8 cellular contexts compared by ENCODE assay signal in genomic region chr10:26857991-26858706, GRCh38. TPM values are rescaled to one million over a fixed set of nuclear protein-coding genes. Genes with fewer than 3 reads are reported as not detected.
DNase-seq lines count a peak whose midpoint lies in the region; ATAC-seq and TF ChIP-seq lines count a peak whose summit lies in the region.

No MANE protein-coding gene starts in this region.

- H3K36me3 ChIP-seq in OCI-LY7 (ENCODE audit: insufficient read depth, low read length) (peaks cover 31% of the 10 kb centered on the region), transverse colon (no peaks in the 10 kb centered on the region)

- in situ Hi-C loops in transverse colon (cut with MboI; ENCODE audit: low pct_ligation_motif_present in 1 of 4, low pct_unique_long_range_greater_than_20kb in 1 of 4, low sequenced_read_pairs in 3 of 4) = loop anchor here in 2 of 4 donors (10.0 to 25.0 kb wide), 3 partner anchors 53 to 121 kb away; no protein-coding TSS in a partner anchor

- peak; percentile 21 for ATAC-seq in GM21619 (IDR thresholded peaks at IDR 0.05; ENCODE audit: unreplicated experiment)

- POLR2A ChIA-PET in OCI-LY7 (lab: Charles Lee) = interaction anchor here (0.6 to 1.0 kb wide), 5 partner anchors 16 to 105 kb away, joined by 3 to 6 read pairs (median 3); no protein-coding TSS in a partner anchor

- intact Hi-C loops in OCI-LY7 (cut with micrococcal nuclease; ENCODE audit: unreplicated experiment) (loop anchor here (1.0 to 5.0 kb wide), 4 partner anchors 15 to 421 kb away; partner anchors contain the start of gene APBB1IP), transverse colon (cut with DNase I; ENCODE audit: low total_unique reads) (no loop called here)

- no peak for TF ChIP-seq POLR2A in transverse colon (IDR thresholded peaks at IDR 0.05)

- no TSS peak for BruUV-seq in OCI-LY7 (replicated peaks; lab: Mats Ljungman, UMichigan)

- CTCF ChIA-PET in OCI-LY7 (lab: Charles Lee; ENCODE audit: unreplicated experiment) = no interaction called here

- peak overlapping the region; percentile 95 for H3K27ac ChIP-seq in OCI-LY7 (ENCODE audit: low read depth, low read length, poor library complexity, severe bottlenecking)
- H3K27ac ChIP-seq in transverse colon = peak overlapping the region in 3 of 4 donors; percentile 97 to 98 (median 97)

- no peaks in the 10 kb centered on the region for H3K27me3 ChIP-seq in transverse colon

- H4K20me1 ChIP-seq in OCI-LY7 (ENCODE audit: insufficient read depth, low read length) = peaks cover 24% of the 10 kb centered on the region

- no peaks in the 10 kb centered on the region for H3K9me2 ChIP-seq in OCI-LY7 (ENCODE audit: insufficient read depth, low read length)

- peak overlapping the region; percentile 73 for H3K4me3 ChIP-seq in GM12864 (ENCODE audit: low read depth, low read length)
- peak overlapping the region; percentile 99 for H3K4me3 ChIP-seq in OCI-LY7 (ENCODE audit: low read depth, low read length, poor library complexity, severe bottlenecking)
- peak overlapping the region; percentile 95 for H3K4me3 ChIP-seq in fibroblast of the aortic adventitia (ENCODE audit: low read depth, low read length)
- peak overlapping the region in 1 of 4 donors; percentile 74 for H3K4me3 ChIP-seq in transverse colon

- peak overlapping the region; percentile 95 for H3K4me2 ChIP-seq in OCI-LY7 (ENCODE audit: low read length)

- H3K9me3 ChIP-seq in OCI-LY7 (ENCODE audit: low read length) (peaks cover 3% of the 10 kb centered on the region; the same call in 1 of the 2 replicates), transverse colon (no peaks in the 10 kb centered on the region)

- peaks cover 43% of the 10 kb centered on the region for H3K4me1 ChIP-seq in OCI-LY7 (ENCODE audit: insufficient read depth, low read length, poor library complexity, severe bottlenecking)
- peaks cover 2 to 67% (median 36%) of the 10 kb centered on the region in 4 donors for H3K4me1 ChIP-seq in transverse colon

- H2AFZ ChIP-seq in OCI-LY7 (ENCODE audit: low read length) = no peak overlapping the region

- peaks cover 72% of the 10 kb centered on the region for H3K79me2 ChIP-seq in OCI-LY7 (ENCODE audit: insufficient read depth, low read depth, low read length)

- no peak for TF ChIP-seq CTCF in GM12864 (IDR thresholded peaks at IDR 0.05; ENCODE audit: low read depth, low read length, missing control alignments)
- 0 out of 2 replicates have a peak, but pooled peaks have one; percentile 38 for TF ChIP-seq CTCF in OCI-LY7 (conservative IDR thresholded peaks at IDR 0.05; ENCODE audit: low read length)
- no peak for TF ChIP-seq CTCF in fibroblast of the aortic adventitia (IDR thresholded peaks at IDR 0.05; ENCODE audit: insufficient read depth, low read length)
- no peak for TF ChIP-seq CTCF in transverse colon (IDR thresholded peaks at IDR 0.05)

- DNase-seq in GM12864 (ENCODE audit: low read depth) = peak; percentile 47
- DNase-seq in OCI-LY7 (ENCODE audit: low spot score) = peak; percentile 66
- peak; percentile 14 for DNase-seq in fibroblast of the aortic adventitia (ENCODE audit: low read depth)
- DNase-seq in transverse colon = no peak
- no peak for DNase-seq in NCI-H2171 treated with DMSO at 0.1 percent for 48 hours (lab: John Stamatoyannopoulos, UW)
- DNase-seq in NCI-H69 (lab: John Stamatoyannopoulos, UW) = no peak
- no peak for DNase-seq in stimulated activated CD4-positive, alpha-beta T cell treated with anti-CD3 and anti-CD28 coated beads, Interleukin-1b, Interleukin-23, amount 100 ng/mL, for 48 hours

- WGBS in transverse colon (ENCODE audit: low coverage in 1 of 2), 2 donors = 36% methylated on average over 7 of the region's 7 CpGs

- no peak for TF ChIP-seq EP300 in transverse colon (IDR thresholded peaks at IDR 0.05; ENCODE audit: low read depth)

RNA-seq across cellular contexts. Expression of gene ABI1, which starts 2.6 kb away (rescaled TPM):
- total RNA-seq in OCI-LY7 (2014; rRNA removed; shearing (Covaris generic)) = 57.4 and 62.4 TPM in 2 replicates
- total RNA-seq in OCI-LY7 (2022) (76.9 and 87.6 TPM in 2 replicates), fibroblast of the aortic adventitia (ENCODE audit: low replicate concordance) (18.6 and 71.4 TPM in 2 replicates), transverse colon (10 to 100 TPM; 29.9 to 54.5 (median 47.8) TPM)

Comparison
In these comparisons a context has a peak if more than half of its experiments do, and no peak if none do; other contexts are left out.
1. DNase-seq: peak in GM12864 (single experiment), OCI-LY7 (single experiment) and fibroblast of the aortic adventitia (single experiment); none in transverse colon (single experiment), NCI-H2171 treated with DMSO at 0.1 percent for 48 hours (single experiment), NCI-H69 (single experiment) and stimulated activated CD4-positive, alpha-beta T cell treated with anti-CD3 and anti-CD28 coated beads, Interleukin-1b, Interleukin-23, amount 100 ng/mL, for 48 hours (single experiment).